ENCODE assay signal across 1 cellular context in genomic region chr2:119426801-119427395, GRCh38.
TF ChIP-seq lines count a peak whose summit lies in the region.

No MANE protein-coding gene starts in this region.

TF ChIP-seq in liver, 16 proteins besides CTCF, POLR2A, EP300 and RAD21 (continued from another document):
- peak; percentile 24 for TF ChIP-seq REST (IDR thresholded peaks at IDR 0.05)
- peak; percentile 82 for TF ChIP-seq NR2F2 (IDR thresholded peaks at IDR 0.05)
